In the genomic region with DNA sequence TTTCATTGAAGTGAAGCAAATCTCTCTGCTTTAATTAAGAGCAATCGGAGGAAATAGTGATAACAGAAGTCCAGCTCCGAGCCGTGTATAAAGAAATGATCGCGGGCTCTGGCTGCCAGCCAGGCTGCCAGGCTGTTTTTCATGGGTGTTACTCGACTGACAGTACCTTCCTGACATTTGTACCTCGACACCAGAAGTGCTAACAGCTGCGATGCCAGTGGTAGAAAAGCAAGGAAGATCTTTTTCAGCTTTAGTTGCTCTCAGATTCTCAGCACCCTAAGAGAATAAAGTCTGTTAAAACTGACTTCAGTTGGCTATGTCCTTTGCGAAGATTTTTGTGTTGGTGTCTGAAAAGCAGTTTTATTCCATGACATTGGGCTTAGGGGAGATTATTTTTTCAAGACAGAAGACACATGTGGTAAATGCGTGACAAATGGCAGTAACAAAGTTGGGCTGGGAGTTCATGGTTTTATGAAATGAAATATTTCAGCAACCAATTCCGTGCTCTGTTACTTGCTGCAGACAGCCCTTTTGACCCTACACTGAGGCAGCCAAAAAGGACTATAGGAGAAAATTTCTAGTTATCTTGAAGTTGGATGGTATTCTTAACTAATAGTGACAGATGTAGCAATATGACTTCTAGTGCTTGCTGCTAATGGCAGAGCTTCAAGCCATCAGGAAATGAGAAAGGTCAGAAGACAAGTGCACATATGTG, we compare ENCODE assay signal across 17 cellular contexts.
DNase-seq lines count a peak whose midpoint lies in the region; ATAC-seq and TF ChIP-seq lines count a peak whose summit lies in the region.
"Had no signal": no experiment of that assay in that cellular context is flagged by ENCODE, and none has a peak within 500 bp of the region (broad histone marks: within the 10 kb centered on the region; RNA-seq: fewer than 3 reads in every experiment).

No MANE protein-coding gene starts in this region.

- H3K4me2 ChIP-seq in MM.1S (ENCODE audit: low read depth, low read length): no peak overlapping the region

- no peak overlapping the region for H3K27ac ChIP-seq in SK-N-MC
- no peak overlapping the region for H3K27ac ChIP-seq in right cardiac atrium (ENCODE audit: low read length)
- no peak overlapping the region for H3K27ac ChIP-seq in MM.1S (ENCODE audit: low read length)
- H3K27ac ChIP-seq: right lobe of liver, uterus had no signal

- no peaks in the 10 kb centered on the region for H3F3A ChIP-seq in MM.1S (ENCODE audit: insufficient read depth, low read length)

- H3K27me3 ChIP-seq in right cardiac atrium (ENCODE audit: control insufficient read depth, insufficient read depth) (no peaks in the 10 kb centered on the region), MM.1S (replicated peaks; ENCODE audit: insufficient read depth, low read length) (no peaks in the 10 kb centered on the region)
- H3K27me3 ChIP-seq: right lobe of liver, uterus had no signal

- peak; percentile 47 for DNase-seq in COR-L47 (lab: John Stamatoyannopoulos, UW)
- DNase-seq in M059J (ENCODE audit: low read depth): peak; percentile 20
- no peak for DNase-seq in SK-N-MC (ENCODE audit: low read depth, low spot score)
- DNase-seq in right cardiac atrium: peak; percentile 19 to 73 (median 65)
- no peak for DNase-seq in MM.1S
- DNase-seq in GM19238 (ENCODE audit: insufficient read length, low spot score): no peak
- DNase-seq in activated CD4-positive, CD25-positive, alpha-beta regulatory T cell treated with anti-CD3 and anti-CD28 coated beads, Interleukin-2, amount 50 U/mL, for 72 hours: no peak
- DNase-seq: activated CD4-positive, CD25-positive, alpha-beta regulatory T cell; activated CD8-positive, alpha-beta memory T cell treated with anti-CD3 and anti-CD28 coated beads, Interleukin-2, amount 50 U/mL, for 4 hours; GF-D8; naive thymus-derived CD8-positive, alpha-beta T cell; NCI-H1436; right lobe of liver; stimulated activated naive CD8-positive, alpha-beta T cell treated with anti-CD3 and anti-CD28 coated beads, Interleukin-15, Interleukin-2, amounts not matched to agents 100 U/mL and 50 U/mL, for 24 hours; uterus had no signal

- H3K9me3 ChIP-seq in SK-N-MC (ENCODE audit: low read depth, low read length): no peaks in the 10 kb centered on the region
- H3K9me3 ChIP-seq in right cardiac atrium (ENCODE audit: control insufficient read depth, low read length): no peaks in the 10 kb centered on the region
- no peaks in the 10 kb centered on the region for H3K9me3 ChIP-seq in MM.1S (replicated peaks; ENCODE audit: insufficient read depth, low read length)
- H3K9me3 ChIP-seq: right lobe of liver, uterus had no signal

- H3K9ac ChIP-seq in SK-N-MC (ENCODE audit: insufficient read length) (peak overlapping the region; percentile 32), MM.1S (ENCODE audit: low read length) (no peak overlapping the region)

- H3K79me2 ChIP-seq in MM.1S (ENCODE audit: low read length): no peaks in the 10 kb centered on the region

- H3K4me3 ChIP-seq in SK-N-MC (peak overlapping the region; percentile 61), right cardiac atrium (ENCODE audit: low read length) (peak overlapping the region; percentile 23), MM.1S (ENCODE audit: low read length) (no peak overlapping the region)
- H3K4me3 ChIP-seq: right lobe of liver, uterus had no signal

- intact Hi-C loops in right cardiac atrium (cut with DNase I): no loop called here

- H3K4me1 ChIP-seq in right cardiac atrium (ENCODE audit: control insufficient read depth, insufficient read depth, low read length) (no peaks in the 10 kb centered on the region), MM.1S (ENCODE audit: low read length) (no peaks in the 10 kb centered on the region)
- H3K4me1 ChIP-seq: right lobe of liver, uterus had no signal

- peak in 1 of 2 donors; percentile 72 for ATAC-seq in right cardiac atrium
- no peak for ATAC-seq in HG03196 (IDR thresholded peaks at IDR 0.05; ENCODE audit: unreplicated experiment)
- ATAC-seq: activated naive CD4-positive, alpha-beta T cell treated with anti-CD3 and anti-CD28 coated beads, Interleukin-2, amount 50 U/mL, for 72 hours; naive thymus-derived CD8-positive, alpha-beta T cell; right lobe of liver; stimulated activated naive CD8-positive, alpha-beta T cell treated with anti-CD3 and anti-CD28 coated beads, Interleukin-15, Interleukin-2, amounts not matched to agents 100 U/mL and 50 U/mL, for 24 hours had no signal

- H3K36me3 ChIP-seq in SK-N-MC (ENCODE audit: insufficient read depth, low read length) (no peaks in the 10 kb centered on the region), MM.1S (replicated peaks; ENCODE audit: insufficient read depth, low read length) (no peaks in the 10 kb centered on the region)
- H3K36me3 ChIP-seq: right lobe of liver, uterus had no signal

- TF ChIP-seq CTCF in MM.1S (IDR thresholded peaks at IDR 0.05; ENCODE audit: low read length): no peak

- WGBS in right cardiac atrium: 13% methylated on average over 11 of the region's 11 CpGs

- no peaks in the 10 kb centered on the region for H3K9me2 ChIP-seq in MM.1S (replicated peaks; ENCODE audit: insufficient read depth, low read length)

- H2AFZ ChIP-seq in MM.1S (ENCODE audit: low read length): no peak overlapping the region

- H4K20me1 ChIP-seq in MM.1S (ENCODE audit: insufficient read depth, low read length): no peaks in the 10 kb centered on the region

Comparison
In these comparisons a context has a peak if more than half of its experiments do, and no peak if none do; other contexts are left out.
1. DNase-seq: peak in COR-L47 (single experiment), M059J (single experiment) and right cardiac atrium (3 of 3); none in SK-N-MC (single experiment), MM.1S (single experiment), GM19238 (single experiment) and activated CD4-positive, CD25-positive, alpha-beta regulatory T cell treated with anti-CD3 and anti-CD28 coated beads, Interleukin-2, amount 50 U/mL, for 72 hours (single experiment).